ENCODE assay signal across 9 cellular contexts in the genomic region with DNA sequence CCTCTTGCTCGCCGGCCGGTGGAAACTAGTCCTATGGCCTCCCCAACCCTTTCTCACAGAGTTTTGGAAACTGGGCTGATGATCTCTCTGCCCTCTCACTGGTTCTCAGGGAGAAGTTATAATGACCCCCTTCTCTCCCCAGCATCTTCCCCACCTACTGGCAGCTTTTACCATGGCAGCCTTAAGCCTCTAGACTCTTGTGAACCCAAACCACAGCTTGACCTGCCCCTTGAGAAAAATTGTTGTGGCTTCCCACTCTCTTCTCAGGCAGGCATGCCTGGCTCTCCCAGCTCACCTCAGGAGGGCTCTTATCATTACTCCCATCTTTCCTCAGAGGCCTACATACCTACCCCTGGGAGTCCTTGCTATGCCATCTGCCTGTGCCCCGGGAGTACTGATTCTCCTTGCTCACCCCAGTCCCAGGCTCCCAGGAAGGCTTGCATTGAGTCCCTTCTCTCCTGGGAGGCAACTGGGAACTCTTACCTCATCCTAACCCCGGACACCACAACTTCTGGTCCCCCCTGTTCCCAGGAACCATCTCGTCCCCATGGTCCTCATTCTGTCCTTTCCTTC. TPM values are rescaled to one million over a fixed set of nuclear protein-coding genes. Genes with fewer than 3 reads are reported as not detected.
DNase-seq lines count a peak whose midpoint lies in the region; ATAC-seq, FAIRE-seq and TF ChIP-seq lines count a peak whose summit lies in the region.
"Had no signal": no experiment of that assay in that cellular context is flagged by ENCODE, and none has a peak within 500 bp of the region (broad histone marks: within the 10 kb centered on the region; RNA-seq: fewer than 3 reads in every experiment).

No MANE protein-coding gene starts in this region.

- no peaks in the 10 kb centered on the region for H3K9me3 ChIP-seq in lower lobe of right lung
- H3K9me3 ChIP-seq in small intestine (ENCODE audit: control insufficient read depth, low read depth): no peaks in the 10 kb centered on the region
- H3K9me3 ChIP-seq: SJCRH30 had no signal

- peaks cover 40% of the 10 kb centered on the region for H3K4me1 Mint-ChIP-seq in activated naive CD8-positive, alpha-beta T cell (ENCODE audit: low read depth)

- H3K27me3 ChIP-seq in lower lobe of right lung (ENCODE audit: low read depth) (no peaks in the 10 kb centered on the region), small intestine (ENCODE audit: control insufficient read depth in 2 of 2, insufficient read depth in 2 of 2, low read length in 2 of 2) (no peaks in the 10 kb centered on the region)
- H3K27me3 ChIP-seq: SJCRH30 had no signal

- peaks cover 17% of the 10 kb centered on the region for H3K4me1 ChIP-seq in lower lobe of right lung
- H3K4me1 ChIP-seq in small intestine (ENCODE audit: control insufficient read depth in 2 of 2, insufficient read depth in 1 of 2, low read depth in 1 of 2, low read length in 1 of 2): peaks cover 2 to 6% of the 10 kb centered on the region in 2 donors
- H3K4me1 ChIP-seq: SJCRH30 had no signal

- no peak for TF ChIP-seq CTCF in lower lobe of right lung (IDR thresholded peaks at IDR 0.05)

- H3K36me3 Mint-ChIP-seq in activated naive CD8-positive, alpha-beta T cell: peaks cover 4% of the 10 kb centered on the region

- 91 to 96% (median 94%) methylated on average over 6 of the region's 6 CpGs for WGBS in small intestine, 3 donors

- H3K4me3 ChIP-seq in lower lobe of right lung (no peak overlapping the region), small intestine (ENCODE audit: low read depth in 1 of 2, low read length in 2 of 2) (no peak overlapping the region)

- no peak for FAIRE-seq in small intestine (lab: Jason Lieb, UNC)

- peak; percentile 37 for ATAC-seq in HG03354 (IDR thresholded peaks at IDR 0.05; ENCODE audit: poor library complexity, severe bottlenecking, unreplicated experiment)
- no peak for ATAC-seq in lower lobe of right lung
- ATAC-seq in HG03280 (IDR thresholded peaks at IDR 0.05; ENCODE audit: unreplicated experiment): no peak
- ATAC-seq in GM18511 (IDR thresholded peaks at IDR 0.05; ENCODE audit: unreplicated experiment): no peak

- H3K4me3 Mint-ChIP-seq in activated naive CD8-positive, alpha-beta T cell: peak overlapping the region; percentile 100

- DNase-seq in DMS79 treated with DMSO at 0.1 percent for 48 hours (lab: John Stamatoyannopoulos, UW): peak; percentile 11
- no peak for DNase-seq in lower lobe of right lung
- DNase-seq in NCI-H1092 treated with DMSO at 0.1 percent for 48 hours (lab: John Stamatoyannopoulos, UW): no peak
- DNase-seq in small intestine: no peak

- intact Hi-C loops in lower lobe of right lung (cut with DNase I): no loop called here

- no peaks in the 10 kb centered on the region for H3K27me3 Mint-ChIP-seq in activated naive CD8-positive, alpha-beta T cell

- H3K36me3 ChIP-seq in lower lobe of right lung: peaks cover 38% of the 10 kb centered on the region
- peaks cover 0 to 3% of the 10 kb centered on the region in 2 donors for H3K36me3 ChIP-seq in small intestine (ENCODE audit: control insufficient read depth in 2 of 2, insufficient read depth in 2 of 2, low read length in 2 of 2)

- no peaks in the 10 kb centered on the region for H3K9me3 Mint-ChIP-seq in activated naive CD8-positive, alpha-beta T cell (ENCODE audit: low read depth)

- H3K27ac ChIP-seq in lower lobe of right lung (peak overlapping the region; percentile 94), small intestine (ENCODE audit: low read depth in 1 of 2, low read length in 1 of 2) (peak overlapping the region in 1 of 2 donors; percentile 94)
- H3K27ac ChIP-seq: SJCRH30 had no signal

- peak overlapping the region; percentile 100 for H3K27ac Mint-ChIP-seq in activated naive CD8-positive, alpha-beta T cell

RNA-seq across cellular contexts. Expression of a gene that starts 1.6 kb away (rescaled TPM):
- total RNA-seq in lower lobe of right lung: 26.9 TPM
- polyA plus RNA-seq in small intestine: 10 to 100 TPM in 2 of 3 donors, 1 to 10 TPM in 1; 8.3 to 12.9 (median 10.3) TPM

RNA-seq across cellular contexts. Expression of a gene that starts 38.7 kb away (rescaled TPM):
- 157 TPM for total RNA-seq in lower lobe of right lung
- polyA plus RNA-seq in small intestine: 1,000 to 10,000 TPM in 1 of 3 donors, 100 to 1,000 TPM in 2; 890 to 1,100 (median 939) TPM

RNA-seq across cellular contexts. Expression of a gene that starts 38.8 kb away (rescaled TPM):
- total RNA-seq in lower lobe of right lung: 47.6 TPM
- polyA plus RNA-seq in small intestine: 10 to 100 TPM; 20.8 to 34.9 (median 25.3) TPM

RNA-seq across cellular contexts. Expression of a gene that starts 51.9 kb away (rescaled TPM):
- total RNA-seq in lower lobe of right lung: 32.4 TPM
- polyA plus RNA-seq in small intestine: 100 to 1,000 TPM in 1 of 3 donors, 10 to 100 TPM in 2; 46.4 to 138 (median 90.8) TPM
